In genomic region chr21:41361053-41361785, GRCh38 we compare ENCODE assay signal across 8 cellular contexts. TPM values are rescaled to one million over a fixed set of nuclear protein-coding genes. Genes with fewer than 3 reads are reported as not detected.
A peak's percentile ranks its signal among the peaks of the same experiment; 100 is the strongest.
DNase-seq lines count a peak whose midpoint lies in the region; ATAC-seq and TF ChIP-seq lines count a peak whose summit lies in the region.

No MANE protein-coding gene starts in this region.

- H3K27me3 ChIP-seq in transverse colon = no peaks in the 10 kb centered on the region

- no peaks in the 10 kb centered on the region for H3K27me3 Mint-ChIP-seq in activated naive CD4-positive, alpha-beta T cell treated with anti-CD3 and anti-CD28 coated beads for 36 hours (ENCODE audit: low read depth)
- H3K27me3 Mint-ChIP-seq in activated T-helper 1 cell treated with anti-CD3 and anti-CD28 coated beads, Interleukin-12 subunit alpha, Interleukin-12 subunit beta, Interleukin-2, Interleukin-4 antibody, amounts not matched to agents 30 ng/mL and 10 ng/mL and 1 ng/mL, durations not matched to agents 14 hours and 24 hours and 36 hours (ENCODE audit: insufficient read depth) = no peaks in the 10 kb centered on the region
- H3K27me3 Mint-ChIP-seq in memory B cell = no peaks in the 10 kb centered on the region

- peak overlapping the region; percentile 82 to 88 (median 87) for H3K27ac ChIP-seq in transverse colon

- peak overlapping the region in 3 of 4 donors; percentile 17 to 43 (median 29) for H3K4me3 ChIP-seq in transverse colon

- CTCF ChIA-PET in activated naive CD4-positive, alpha-beta T cell treated with anti-CD3 and anti-CD28 coated beads for 36 hours (lab: Charles Lee) = interaction anchor here (1.1 to 2.8 kb wide), 2 partner anchors 62 to 78 kb away, joined by 3 to 13 read pairs; no protein-coding TSS in a partner anchor

- TF ChIP-seq CTCF in transverse colon (IDR thresholded peaks at IDR 0.05) = no peak

- no peaks in the 10 kb centered on the region for H3K9me3 Mint-ChIP-seq in activated naive CD4-positive, alpha-beta T cell treated with anti-CD3 and anti-CD28 coated beads for 36 hours
- no peaks in the 10 kb centered on the region for H3K9me3 Mint-ChIP-seq in activated T-helper 1 cell treated with anti-CD3 and anti-CD28 coated beads, Interleukin-12 subunit alpha, Interleukin-12 subunit beta, Interleukin-2, Interleukin-4 antibody, amounts not matched to agents 30 ng/mL and 10 ng/mL and 1 ng/mL, durations not matched to agents 14 hours and 24 hours and 36 hours
- no peaks in the 10 kb centered on the region for H3K9me3 Mint-ChIP-seq in memory B cell

- TF ChIP-seq POLR2A in transverse colon (IDR thresholded peaks at IDR 0.05) = no peak

- H3K9me3 ChIP-seq in transverse colon = no peaks in the 10 kb centered on the region

- H3K4me1 ChIP-seq in transverse colon = peaks cover 5 to 46% (median 23%) of the 10 kb centered on the region in 4 donors

- intact Hi-C loops in activated naive CD4-positive, alpha-beta T cell treated with anti-CD3 and anti-CD28 coated beads for 36 hours (cut with micrococcal nuclease) = loop anchor here (5.0 to 10.0 kb wide), 3 partner anchors 701 to 1044 kb away; partner anchors contain the start of gene UBASH3A
- intact Hi-C loops in activated T-helper 1 cell treated with anti-CD3 and anti-CD28 coated beads, Interleukin-12 subunit alpha, Interleukin-12 subunit beta, Interleukin-2, Interleukin-4 antibody, amounts not matched to agents 30 ng/mL and 10 ng/mL and 1 ng/mL, durations not matched to agents 14 hours and 24 hours and 36 hours (cut with micrococcal nuclease) = loop anchor here (5.0 to 10.0 kb wide), 3 partner anchors 79 to 644 kb away; partner anchors contain the start of gene RIPK4
- intact Hi-C loops in transverse colon (cut with DNase I; ENCODE audit: low total_unique reads) = no loop called here

- DNase-seq in activated naive CD4-positive, alpha-beta T cell treated with anti-CD3 and anti-CD28 coated beads for 36 hours = no peak
- DNase-seq in activated naive CD4-positive, alpha-beta T cell treated with anti-CD3 and anti-CD28 coated beads, Interleukin-2, amount 50 U/mL, for 16 hours = no peak
- DNase-seq in activated T-helper 1 cell treated with anti-CD3 and anti-CD28 coated beads, Interleukin-12 subunit alpha, Interleukin-12 subunit beta, Interleukin-2, Interleukin-4 antibody, amounts not matched to agents 30 ng/mL and 10 ng/mL and 1 ng/mL, durations not matched to agents 14 hours and 24 hours and 36 hours (ENCODE audit: low spot score) = no peak
- DNase-seq in memory B cell (ENCODE audit: low spot score in 2 of 2) = no peak
- no peak for DNase-seq in transverse colon
- no peak for DNase-seq in foreskin melanocyte
- no peak for DNase-seq in stimulated activated naive CD4-positive, alpha-beta T cell (lab: John Stamatoyannopoulos, UW)

- peaks cover 50% of the 10 kb centered on the region for H3K4me1 Mint-ChIP-seq in activated naive CD4-positive, alpha-beta T cell treated with anti-CD3 and anti-CD28 coated beads for 36 hours (ENCODE audit: low read depth)
- H3K4me1 Mint-ChIP-seq in activated T-helper 1 cell treated with anti-CD3 and anti-CD28 coated beads, Interleukin-12 subunit alpha, Interleukin-12 subunit beta, Interleukin-2, Interleukin-4 antibody, amounts not matched to agents 30 ng/mL and 10 ng/mL and 1 ng/mL, durations not matched to agents 14 hours and 24 hours and 36 hours (ENCODE audit: low read depth) = peaks cover 49% of the 10 kb centered on the region
- H3K4me1 Mint-ChIP-seq in memory B cell = peaks cover 33% of the 10 kb centered on the region

- ATAC-seq in memory B cell (ENCODE audit: low read depth) = peak; percentile 1
- no peak for ATAC-seq in HG03342 (IDR thresholded peaks at IDR 0.05; ENCODE audit: unreplicated experiment)

- 64 to 77% methylated on average over 8 to 16 of the region's 16 CpGs for WGBS in transverse colon (ENCODE audit: low coverage in 1 of 2), 2 donors

- in situ Hi-C loops in transverse colon (cut with MboI; ENCODE audit: low pct_ligation_motif_present in 1 of 4, low pct_unique_long_range_greater_than_20kb in 1 of 4, low sequenced_read_pairs in 3 of 4) = no loop called here

- peak overlapping the region; percentile 80 for H3K4me3 Mint-ChIP-seq in activated naive CD4-positive, alpha-beta T cell treated with anti-CD3 and anti-CD28 coated beads for 36 hours
- H3K4me3 Mint-ChIP-seq in activated T-helper 1 cell treated with anti-CD3 and anti-CD28 coated beads, Interleukin-12 subunit alpha, Interleukin-12 subunit beta, Interleukin-2, Interleukin-4 antibody, amounts not matched to agents 30 ng/mL and 10 ng/mL and 1 ng/mL, durations not matched to agents 14 hours and 24 hours and 36 hours = peak overlapping the region; percentile 89
- peak overlapping the region; percentile 92 for H3K4me3 Mint-ChIP-seq in memory B cell

- TF ChIP-seq EP300 in transverse colon (IDR thresholded peaks at IDR 0.05; ENCODE audit: low read depth) = no peak

- no peaks in the 10 kb centered on the region for H3K36me3 ChIP-seq in transverse colon

- peak overlapping the region; percentile 97 for H3K27ac Mint-ChIP-seq in activated naive CD4-positive, alpha-beta T cell treated with anti-CD3 and anti-CD28 coated beads for 36 hours
- peak overlapping the region; percentile 98 for H3K27ac Mint-ChIP-seq in activated T-helper 1 cell treated with anti-CD3 and anti-CD28 coated beads, Interleukin-12 subunit alpha, Interleukin-12 subunit beta, Interleukin-2, Interleukin-4 antibody, amounts not matched to agents 30 ng/mL and 10 ng/mL and 1 ng/mL, durations not matched to agents 14 hours and 24 hours and 36 hours
- peak overlapping the region; percentile 100 for H3K27ac Mint-ChIP-seq in memory B cell

- peaks cover 7% of the 10 kb centered on the region for H3K36me3 Mint-ChIP-seq in activated naive CD4-positive, alpha-beta T cell treated with anti-CD3 and anti-CD28 coated beads for 36 hours (ENCODE audit: low read depth)
- H3K36me3 Mint-ChIP-seq in activated T-helper 1 cell treated with anti-CD3 and anti-CD28 coated beads, Interleukin-12 subunit alpha, Interleukin-12 subunit beta, Interleukin-2, Interleukin-4 antibody, amounts not matched to agents 30 ng/mL and 10 ng/mL and 1 ng/mL, durations not matched to agents 14 hours and 24 hours and 36 hours (ENCODE audit: low read depth) = peaks cover 19% of the 10 kb centered on the region
- peaks cover 9% of the 10 kb centered on the region for H3K36me3 Mint-ChIP-seq in memory B cell

RNA-seq across cellular contexts. Expression of gene MX2, which starts 0.6 kb away (rescaled TPM):
- total RNA-seq in activated naive CD4-positive, alpha-beta T cell treated with anti-CD3 and anti-CD28 coated beads for 36 hours = 10 to 100 TPM; 32.5 to 33.4 TPM
- 8.2 and 9.4 TPM in 2 replicates for total RNA-seq in activated T-helper 1 cell treated with anti-CD3 and anti-CD28 coated beads, Interleukin-12 subunit alpha, Interleukin-12 subunit beta, Interleukin-2, Interleukin-4 antibody, amounts not matched to agents 30 ng/mL and 10 ng/mL and 1 ng/mL, durations not matched to agents 14 hours and 24 hours and 36 hours
- total RNA-seq in transverse colon = 10 to 100 TPM in 1 of 4 donors, 1 to 10 TPM in 3; 3.4 to 16.9 (median 4.1) TPM

RNA-seq across cellular contexts. Expression of gene FAM3B, which starts 44.6 kb away (rescaled TPM):
- not detected for total RNA-seq in activated naive CD4-positive, alpha-beta T cell treated with anti-CD3 and anti-CD28 coated beads for 36 hours
- total RNA-seq in activated T-helper 1 cell treated with anti-CD3 and anti-CD28 coated beads, Interleukin-12 subunit alpha, Interleukin-12 subunit beta, Interleukin-2, Interleukin-4 antibody, amounts not matched to agents 30 ng/mL and 10 ng/mL and 1 ng/mL, durations not matched to agents 14 hours and 24 hours and 36 hours = not detected in 2 replicates
- 1 to 10 TPM in 2 of 4 donors, not detected in 2; 2.4 to 5.7 TPM for total RNA-seq in transverse colon
